8 cellular contexts compared by ENCODE assay signal in the genomic region with DNA sequence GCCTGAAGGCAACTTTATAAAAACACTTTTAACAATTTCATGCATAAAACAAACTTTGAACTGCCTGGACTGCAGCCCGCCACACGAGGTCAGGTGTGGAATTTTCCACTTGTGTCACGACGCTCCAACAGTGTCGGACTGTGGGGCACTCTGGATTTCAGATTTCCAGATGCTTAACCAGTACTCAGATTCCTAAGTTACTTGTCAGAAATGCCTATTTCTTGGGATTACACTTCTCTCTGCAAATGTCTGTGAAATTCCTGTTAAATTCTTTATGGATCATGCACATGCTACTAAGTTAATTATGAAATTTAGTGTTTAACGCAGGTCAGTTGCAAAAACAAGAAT. TPM values are rescaled to one million over a fixed set of nuclear protein-coding genes. Genes with fewer than 3 reads are reported as not detected.
DNase-seq lines count a peak whose midpoint lies in the region; ATAC-seq and TF ChIP-seq lines count a peak whose summit lies in the region.

No MANE protein-coding gene starts in this region.

- intact Hi-C loops in activated B cell treated with CpG ODN at 0.5 μM for 24 hours (cut with micrococcal nuclease), result loop anchor here (1.0 to 5.0 kb wide), 4 partner anchors 25 to 95 kb away; no protein-coding TSS in a partner anchor

- peak overlapping the region; percentile 83 for H3K4me3 Mint-ChIP-seq in activated B cell treated with CpG ODN at 0.5 μM for 24 hours
- H3K4me3 Mint-ChIP-seq in stimulated activated effector memory CD8-positive, alpha-beta T cell treated with anti-CD3 and anti-CD28 coated beads, Interleukin-12 subunit alpha, Interleukin-12 subunit beta, amount 100 ng/mL, for 72 hours, result peak overlapping the region; percentile 59

- peaks cover 33% of the 10 kb centered on the region for H3K4me1 Mint-ChIP-seq in activated B cell treated with CpG ODN at 0.5 μM for 24 hours
- H3K4me1 Mint-ChIP-seq in stimulated activated effector memory CD8-positive, alpha-beta T cell treated with anti-CD3 and anti-CD28 coated beads, Interleukin-12 subunit alpha, Interleukin-12 subunit beta, amount 100 ng/mL, for 72 hours, result peaks cover 19% of the 10 kb centered on the region

- peaks cover 7% of the 10 kb centered on the region for H3K36me3 Mint-ChIP-seq in activated B cell treated with CpG ODN at 0.5 μM for 24 hours (ENCODE audit: low read depth)
- H3K36me3 Mint-ChIP-seq in stimulated activated effector memory CD8-positive, alpha-beta T cell treated with anti-CD3 and anti-CD28 coated beads, Interleukin-12 subunit alpha, Interleukin-12 subunit beta, amount 100 ng/mL, for 72 hours, result no peaks in the 10 kb centered on the region

- TF ChIP-seq CTCF in GM12865 (IDR thresholded peaks at IDR 0.05; ENCODE audit: insufficient read depth, low read depth, low read length, missing control alignments) (no peak), activated B cell treated with CpG ODN at 0.5 μM for 24 hours (IDR thresholded peaks at IDR 0.05) (no peak)

- no peaks in the 10 kb centered on the region for H3K9me3 Mint-ChIP-seq in activated B cell treated with CpG ODN at 0.5 μM for 24 hours
- no peaks in the 10 kb centered on the region for H3K9me3 Mint-ChIP-seq in stimulated activated effector memory CD8-positive, alpha-beta T cell treated with anti-CD3 and anti-CD28 coated beads, Interleukin-12 subunit alpha, Interleukin-12 subunit beta, amount 100 ng/mL, for 72 hours

- no peak for DNase-seq in GM12865 (ENCODE audit: low read depth)
- DNase-seq in activated B cell treated with CpG ODN at 0.5 μM for 24 hours, result no peak
- peak; percentile 55 for DNase-seq in hepatic stellate cell (ENCODE audit: low spot score)
- DNase-seq in stimulated activated effector memory CD8-positive, alpha-beta T cell treated with anti-CD3 and anti-CD28 coated beads, Interleukin-12 subunit alpha, Interleukin-12 subunit beta, amount 100 ng/mL, for 72 hours (ENCODE audit: low spot score in 2 of 2), result no peak
- no peak for DNase-seq in NCI-H2107 (lab: John Stamatoyannopoulos, UW)
- DNase-seq in mesenteric fat pad (ENCODE audit: low spot score), result no peak

- H3K4me3 ChIP-seq in GM12865 (ENCODE audit: low read depth, low read length), result peak overlapping the region; percentile 51

- H3K27ac Mint-ChIP-seq in activated B cell treated with CpG ODN at 0.5 μM for 24 hours, result peak overlapping the region; percentile 70
- peak overlapping the region; percentile 26 for H3K27ac Mint-ChIP-seq in stimulated activated effector memory CD8-positive, alpha-beta T cell treated with anti-CD3 and anti-CD28 coated beads, Interleukin-12 subunit alpha, Interleukin-12 subunit beta, amount 100 ng/mL, for 72 hours

- no peaks in the 10 kb centered on the region for H3K27me3 Mint-ChIP-seq in activated B cell treated with CpG ODN at 0.5 μM for 24 hours

- ATAC-seq in activated B cell treated with CpG ODN at 0.5 μM for 24 hours (ENCODE audit: low read depth) (no peak), HG03342 (IDR thresholded peaks at IDR 0.05; ENCODE audit: unreplicated experiment) (no peak), HG02840 (IDR thresholded peaks at IDR 0.05; ENCODE audit: low FRiP score, unreplicated experiment) (no peak)
- ATAC-seq in stimulated activated effector memory CD8-positive, alpha-beta T cell treated with anti-CD3 and anti-CD28 coated beads, Interleukin-12 subunit alpha, Interleukin-12 subunit beta, amount 100 ng/mL, for 72 hours, result no peak

- CTCF ChIA-PET in activated B cell treated with CpG ODN at 0.5 μM for 24 hours (lab: Charles Lee), result interaction anchor here (1.6 to 3.2 kb wide), 2 partner anchors 12 to 17 kb away, joined by 3 to 8 read pairs; no protein-coding TSS in a partner anchor

- POLR2A ChIA-PET in activated B cell treated with CpG ODN at 0.5 μM for 24 hours (lab: Charles Lee), result interaction anchor here (1.0 kb wide), 1 partner anchor 73 kb away, joined by 3 read pairs; a partner anchor contains a TSS

RNA-seq across cellular contexts. Expression of a gene that starts 0.5 kb away (rescaled TPM):
- total RNA-seq in activated B cell treated with CpG ODN at 0.5 μM for 24 hours (2.7 and 3.0 TPM in 2 replicates), mesenteric fat pad (8.1 TPM)

RNA-seq across cellular contexts. Expression of a gene that starts 43.1 kb away (rescaled TPM):
- total RNA-seq in activated B cell treated with CpG ODN at 0.5 μM for 24 hours (6.2 and 6.9 TPM in 2 replicates), mesenteric fat pad (54.1 TPM)
